Comparison of ENCODE assay signal across 29 cellular contexts in genomic region chr12:106950591-106950990, GRCh38.
"Had no signal": no experiment of that assay in that cellular context is flagged by ENCODE, and none has a peak within 500 bp of the region (broad histone marks: within the 10 kb centered on the region; RNA-seq: fewer than 3 reads in every experiment).

No MANE protein-coding gene starts in this region.

- H3K9me3 ChIP-seq: adrenal gland, ascending aorta, body of pancreas, breast epithelium had no signal

- DNase-seq: activated effector memory CD4-positive, alpha-beta T cell treated with anti-CD3 and anti-CD28 coated beads, Interleukin-2, amount 50 U/mL, for 16 hours; activated effector memory CD4-positive, alpha-beta T cell treated with Interleukin-2 at 50 U/mL for 16 hours; activated gamma-delta T cell; activated gamma-delta T cell treated with Interleukin-2 at 50 U/mL for 16 hours; activated naive CD4-positive, alpha-beta T cell; activated naive CD4-positive, alpha-beta T cell treated with anti-CD3 and anti-CD28 coated beads for 36 hours; activated naive CD4-positive, alpha-beta T cell treated with anti-CD3 and anti-CD28 coated beads, Interleukin-2, amount 10 ng/mL, durations not matched to agents 7 days and 5 days; activated naive CD4-positive, alpha-beta T cell treated with anti-CD3 and anti-CD28 coated beads, Interleukin-2, amount 50 U/mL, for 16 hours; activated naive CD4-positive, alpha-beta T cell treated with Interleukin-2 at 50 U/mL for 16 hours; activated naive CD8-positive, alpha-beta T cell treated with anti-CD3 and anti-CD28 coated beads for 36 hours; activated naive CD8-positive, alpha-beta T cell treated with anti-CD3 and anti-CD28 coated beads, Interleukin-2, amount 10 ng/mL, durations not matched to agents 7 days and 5 days; activated naive CD8-positive, alpha-beta T cell treated with anti-CD3 and anti-CD28 coated beads, Interleukin-2, amount 50 U/mL, for 24 hours; activated T-cell treated with anti-CD3 and anti-CD28 coated beads, Interleukin-2, amount 50 U/mL, for 24 hours; activated T-cell treated with anti-CD3 and anti-CD28 coated beads, Interleukin-2, amount 50 U/mL, for 4 hours; activated T-cell treated with anti-CD3 and anti-CD28 coated beads, Interleukin-2, amount 50 U/mL, for 48 hours; activated T-cell treated with anti-CD3 and anti-CD28 coated beads, Interleukin-2, amount 50 U/mL, for 72 hours; adrenal gland; amniotic stem cell; amygdala; anterior cingulate cortex; aorta; body of pancreas; brain microvascular endothelial cell; caudate nucleus; central memory CD4-positive, alpha-beta T cell; cerebellar nuclear complex had no signal

- H3K4me3 ChIP-seq: adrenal gland, ascending aorta, body of pancreas, breast epithelium, cardiac muscle cell had no signal

- H3K27me3 ChIP-seq: adrenal gland, ascending aorta, body of pancreas, brain microvascular endothelial cell, breast epithelium, cardiac muscle cell had no signal

- H3K36me3 ChIP-seq: adrenal gland, ascending aorta, brain microvascular endothelial cell, breast epithelium, cardiac muscle cell had no signal

- H3K4me1 ChIP-seq: ascending aorta had no signal
